ENCODE assay signal across 21 cellular contexts in the genomic region with DNA sequence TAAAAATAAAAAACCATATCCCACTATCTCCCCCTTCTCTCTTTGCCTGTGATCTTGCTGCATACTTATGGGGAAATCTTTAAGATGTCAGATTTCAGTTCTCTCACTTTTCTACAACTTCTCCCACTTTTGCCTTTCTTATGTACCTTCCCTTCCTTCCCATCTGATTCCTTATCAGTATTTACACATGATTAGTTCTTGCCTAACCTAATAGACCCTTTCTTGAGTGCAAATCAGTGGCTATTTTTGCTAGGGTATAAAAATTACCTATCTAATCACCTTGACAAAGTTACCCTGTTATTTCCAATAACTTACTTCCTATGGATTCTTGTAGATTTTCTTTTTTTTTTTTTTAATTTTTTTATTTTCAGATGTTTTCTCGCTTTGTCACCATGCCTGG.
"Had no signal": no experiment of that assay in that cellular context is flagged by ENCODE, and none has a peak within 500 bp of the region (broad histone marks: within the 10 kb centered on the region; RNA-seq: fewer than 3 reads in every experiment).

No MANE protein-coding gene starts in this region.

- H3K4me1 ChIP-seq: SJSA1 had no signal

- H3K27me3 ChIP-seq: SJSA1 had no signal

- H3K4me3 ChIP-seq: SJSA1, SK-N-MC had no signal

- H3K9me3 ChIP-seq: SJSA1 had no signal

- DNase-seq: IMR-90, Kasumi-1, KG1, MM.1S, NCI-H1092 treated with DMSO at 0.1 percent for 48 hours, NCI-H1436, NCI-H187, NCI-H2029, NCI-H2081 treated with DMSO at 0.1 percent for 48 hours, NCI-H2171, NCI-H226, NCI-H446, NCI-H510A, NCI-H524 treated with DMSO at 0.1 percent for 48 hours, NCI-H69, NCI-H774, Right ventricle myocardium superior, RPMI8226, SIG-M5 had no signal
